In the genomic region with DNA sequence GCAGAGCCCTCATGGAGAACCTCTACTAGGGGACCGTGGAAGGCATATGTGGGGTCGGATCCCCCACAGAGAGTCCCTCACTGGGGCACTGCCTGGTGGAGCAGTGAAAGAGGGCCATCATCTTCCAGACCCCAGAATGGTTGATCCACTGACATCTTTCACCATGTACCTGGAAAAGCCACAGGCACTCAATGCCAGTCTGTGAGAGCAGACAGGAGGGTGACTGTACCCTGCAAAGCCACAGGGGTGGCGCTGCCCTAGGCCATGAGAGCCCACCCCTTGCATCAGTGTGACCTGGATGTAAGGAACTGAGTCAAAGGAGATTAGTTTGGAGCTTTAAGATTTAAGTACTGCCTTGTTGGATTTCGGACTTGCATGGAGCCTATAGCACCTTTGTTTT, we compare ENCODE assay signal across 26 cellular contexts.
"Had no signal": no experiment of that assay in that cellular context is flagged by ENCODE, and none has a peak within 500 bp of the region (broad histone marks: within the 10 kb centered on the region; RNA-seq: fewer than 3 reads in every experiment).

No MANE protein-coding gene starts in this region.

- H3K4me3 ChIP-seq: stomach, suprapubic skin, testis, thoracic aorta, thyroid gland, tibial artery, tibial nerve, transverse colon, upper lobe of left lung, upper lobe of right lung, uterus, vagina had no signal

- H3K27me3 ChIP-seq: stomach, suprapubic skin, testis, thyroid gland, tibial artery, tibial nerve, transverse colon, upper lobe of left lung, upper lobe of right lung, uterus, vagina had no signal

- ATAC-seq: stimulated activated effector memory CD8-positive, alpha-beta T cell treated with anti-CD3 and anti-CD28 coated beads, Interleukin-12 subunit alpha, Interleukin-12 subunit beta, amount 100 ng/mL, for 72 hours; stimulated activated memory B cell treated with anti-CD40 and anti-IgM and Interleukin-4, amounts not matched to agents 10 μg/mL and 1 μg/mL and 100 μg/mL, for 72 hours; stimulated activated naive CD8-positive, alpha-beta T cell treated with anti-CD3 and anti-CD28 coated beads, Interleukin-15, amount 100 ng/mL, for 72 hours; stimulated activated naive CD8-positive, alpha-beta T cell treated with anti-CD3 and anti-CD28 coated beads, Interleukin-15, Interleukin-2, amounts not matched to agents 100 U/mL and 50 U/mL, for 24 hours; upper lobe of right lung had no signal

- DNase-seq: stimulated activated CD4-positive, alpha-beta T cell treated with anti-CD3 and anti-CD28 coated beads, Interleukin-2, amount 100 ng/mL, for 48 hours; stimulated activated CD4-positive, alpha-beta T cell treated with anti-CD3 and anti-CD28 coated beads, Interleukin-4, amount 100 ng/mL, for 1 hour; stimulated activated CD4-positive, alpha-beta T cell treated with anti-CD3 and anti-CD28 coated beads, Interleukin-4, amount 100 ng/mL, for 24 hours; stimulated activated CD4-positive, alpha-beta T cell treated with anti-CD3 and anti-CD28 coated beads, Interleukin-4, amount 100 ng/mL, for 4 hours; stimulated activated CD8-positive, alpha-beta memory T cell treated with anti-CD3 and anti-CD28 coated beads, Interleukin-4, amount 100 ng/mL, for 48 hours; stimulated activated naive B cell treated with anti-CD40 and anti-IgM and Interleukin-4, amounts not matched to agents 10 μg/mL and 1 μg/mL and 100 μg/mL, for 72 hours; stimulated activated naive CD4-positive, alpha-beta T cell; stimulated activated naive CD4-positive, alpha-beta T cell treated with Interleukin-2 at 50 U/mL for 16 hours; stimulated activated naive CD8-positive, alpha-beta T cell treated with anti-CD3 and anti-CD28 coated beads, Interleukin-15, amount 100 ng/mL, for 72 hours; stimulated activated naive CD8-positive, alpha-beta T cell treated with anti-CD3 and anti-CD28 coated beads, Interleukin-15, Interleukin-2, amounts not matched to agents 100 U/mL and 50 U/mL, for 24 hours; stomach; substantia nigra; testis; thyroid gland; tibial artery; transverse colon; trophoblast cell; upper lobe of left lung; upper lobe of right lung; uterus had no signal

- H3K9me3 ChIP-seq: suprapubic skin, testis, thyroid gland, transverse colon, upper lobe of right lung, uterus, vagina had no signal

- H3K27ac ChIP-seq: stomach, suprapubic skin, testis, thoracic aorta, thyroid gland, tibial artery, tibial nerve, transverse colon, upper lobe of left lung, upper lobe of right lung, uterus, vagina had no signal

- H3K36me3 ChIP-seq: stomach, suprapubic skin, thoracic aorta, thyroid gland, tibial artery, tibial nerve, transverse colon, upper lobe of left lung, upper lobe of right lung, uterus, vagina had no signal
